Comparison of ENCODE assay signal across 1 cellular context in the genomic region with DNA sequence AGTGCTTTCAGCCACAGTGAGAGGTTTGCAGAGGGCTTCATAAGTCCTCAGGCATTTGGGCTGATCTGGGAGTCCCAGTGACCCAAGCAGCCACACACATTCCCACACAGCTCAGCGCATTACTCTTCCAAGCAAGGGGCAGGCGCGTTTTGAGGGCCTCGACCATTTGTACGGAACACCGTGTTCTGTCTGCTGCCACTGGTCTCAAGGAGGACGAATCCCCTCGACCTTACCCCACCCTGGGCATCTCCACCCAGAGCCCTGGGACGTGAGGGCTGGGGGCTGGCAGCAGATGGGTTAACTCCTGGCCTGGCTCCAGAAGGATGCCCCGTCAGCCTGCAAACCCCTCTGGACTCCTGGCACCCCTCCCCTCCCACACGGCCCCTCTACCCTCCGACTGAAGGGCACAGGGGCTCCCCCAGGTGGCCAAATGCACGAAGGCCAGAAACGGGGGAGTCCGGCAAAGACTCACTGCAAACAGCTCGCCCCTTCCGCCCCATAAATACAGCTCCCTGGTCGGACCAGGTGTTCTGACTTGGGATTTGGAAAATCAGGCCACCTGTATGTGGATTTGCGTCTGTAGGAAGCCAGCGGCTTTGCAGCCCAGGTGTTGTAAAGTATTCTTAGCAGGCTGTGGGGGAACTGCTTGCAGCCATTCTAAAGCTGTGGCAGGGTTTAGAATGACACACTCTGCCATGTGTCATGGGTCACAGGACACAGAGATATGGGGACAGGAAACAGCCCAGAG.
A peak's percentile ranks its signal among the peaks of the same experiment; 100 is the strongest.
TF ChIP-seq lines count a peak whose summit lies in the region.

No MANE protein-coding gene starts in this region.

TF ChIP-seq in K562, 482 proteins besides CTCF, POLR2A, EP300 and RAD21 (continued from another document):
- TF ChIP-seq CREB3 (tag; conservative IDR thresholded peaks at IDR 0.05; ENCODE audit: low read depth) (no peak), ELF2 (CRISPR knock-in tag; IDR thresholded peaks at IDR 0.05) (no peak), CHD4 (IDR thresholded peaks at IDR 0.05; ENCODE audit: insufficient read depth, insufficient replicate concordance, low read depth, low read length, poor library complexity, severe bottlenecking) (no peak), HCFC1 (IDR thresholded peaks at IDR 0.05; ENCODE audit: low read depth, low read length) (no peak), STAT5A (IDR thresholded peaks at IDR 0.05; ENCODE audit: borderline replicate concordance, low read length) (no peak), COPS2 (conservative IDR thresholded peaks at IDR 0.05) (no peak), ZBTB7A (IDR thresholded peaks at IDR 0.05; ENCODE audit: borderline replicate concordance, control insufficient read depth, low read depth, low read length) (peak; percentile 74; the same call in 1 of the 2 replicates), GTF2A2 (tag; IDR thresholded peaks at IDR 0.05) (no peak), KLF1 (tag; IDR thresholded peaks at IDR 0.05) (no peak), MIER1 (IDR thresholded peaks at IDR 0.05; ENCODE audit: low read depth) (no peak)
- TF ChIP-seq, protein P1, sequence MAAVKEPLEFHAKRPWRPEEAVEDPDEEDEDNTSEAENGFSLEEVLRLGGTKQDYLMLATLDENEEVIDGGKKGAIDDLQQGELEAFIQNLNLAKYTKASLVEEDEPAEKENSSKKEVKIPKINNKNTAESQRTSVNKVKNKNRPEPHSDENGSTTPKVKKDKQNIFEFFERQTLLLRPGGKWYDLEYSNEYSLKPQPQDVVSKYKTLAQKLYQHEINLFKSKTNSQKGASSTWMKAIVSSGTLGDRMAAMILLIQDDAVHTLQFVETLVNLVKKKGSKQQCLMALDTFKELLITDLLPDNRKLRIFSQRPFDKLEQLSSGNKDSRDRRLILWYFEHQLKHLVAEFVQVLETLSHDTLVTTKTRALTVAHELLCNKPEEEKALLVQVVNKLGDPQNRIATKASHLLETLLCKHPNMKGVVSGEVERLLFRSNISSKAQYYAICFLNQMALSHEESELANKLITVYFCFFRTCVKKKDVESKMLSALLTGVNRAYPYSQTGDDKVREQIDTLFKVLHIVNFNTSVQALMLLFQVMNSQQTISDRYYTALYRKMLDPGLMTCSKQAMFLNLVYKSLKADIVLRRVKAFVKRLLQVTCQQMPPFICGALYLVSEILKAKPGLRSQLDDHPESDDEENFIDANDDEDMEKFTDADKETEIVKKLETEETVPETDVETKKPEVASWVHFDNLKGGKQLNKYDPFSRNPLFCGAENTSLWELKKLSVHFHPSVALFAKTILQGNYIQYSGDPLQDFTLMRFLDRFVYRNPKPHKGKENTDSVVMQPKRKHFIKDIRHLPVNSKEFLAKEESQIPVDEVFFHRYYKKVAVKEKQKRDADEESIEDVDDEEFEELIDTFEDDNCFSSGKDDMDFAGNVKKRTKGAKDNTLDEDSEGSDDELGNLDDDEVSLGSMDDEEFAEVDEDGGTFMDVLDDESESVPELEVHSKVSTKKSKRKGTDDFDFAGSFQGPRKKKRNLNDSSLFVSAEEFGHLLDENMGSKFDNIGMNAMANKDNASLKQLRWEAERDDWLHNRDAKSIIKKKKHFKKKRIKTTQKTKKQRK (IDR thresholded peaks at IDR 0.05; ENCODE audit: borderline replicate concordance, low read depth, low read length): no peak
- TF ChIP-seq, protein P2, sequence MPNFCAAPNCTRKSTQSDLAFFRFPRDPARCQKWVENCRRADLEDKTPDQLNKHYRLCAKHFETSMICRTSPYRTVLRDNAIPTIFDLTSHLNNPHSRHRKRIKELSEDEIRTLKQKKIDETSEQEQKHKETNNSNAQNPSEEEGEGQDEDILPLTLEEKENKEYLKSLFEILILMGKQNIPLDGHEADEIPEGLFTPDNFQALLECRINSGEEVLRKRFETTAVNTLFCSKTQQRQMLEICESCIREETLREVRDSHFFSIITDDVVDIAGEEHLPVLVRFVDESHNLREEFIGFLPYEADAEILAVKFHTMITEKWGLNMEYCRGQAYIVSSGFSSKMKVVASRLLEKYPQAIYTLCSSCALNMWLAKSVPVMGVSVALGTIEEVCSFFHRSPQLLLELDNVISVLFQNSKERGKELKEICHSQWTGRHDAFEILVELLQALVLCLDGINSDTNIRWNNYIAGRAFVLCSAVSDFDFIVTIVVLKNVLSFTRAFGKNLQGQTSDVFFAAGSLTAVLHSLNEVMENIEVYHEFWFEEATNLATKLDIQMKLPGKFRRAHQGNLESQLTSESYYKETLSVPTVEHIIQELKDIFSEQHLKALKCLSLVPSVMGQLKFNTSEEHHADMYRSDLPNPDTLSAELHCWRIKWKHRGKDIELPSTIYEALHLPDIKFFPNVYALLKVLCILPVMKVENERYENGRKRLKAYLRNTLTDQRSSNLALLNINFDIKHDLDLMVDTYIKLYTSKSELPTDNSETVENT (CRISPR knock-in tag; IDR thresholded peaks at IDR 0.05): no peak
TF ChIP-seq in K562: peak in this region for 32.
